In genomic region chr9:38622083-38622674, GRCh38 we compare ENCODE assay signal across 8 cellular contexts. TPM values are rescaled to one million over a fixed set of nuclear protein-coding genes. Genes with fewer than 3 reads are reported as not detected.
DNase-seq lines count a peak whose midpoint lies in the region; FAIRE-seq and TF ChIP-seq lines count a peak whose summit lies in the region.
"Had no signal": no experiment of that assay in that cellular context is flagged by ENCODE, and none has a peak within 500 bp of the region (broad histone marks: within the 10 kb centered on the region; RNA-seq: fewer than 3 reads in every experiment).

No MANE protein-coding gene starts in this region.

- no peak overlapping the region for H3K27ac Mint-ChIP-seq in mesothelial cell of epicardium
- no peak overlapping the region for H3K27ac Mint-ChIP-seq in type B pancreatic cell

- H3K4me3 ChIP-seq in GM23248: no peak overlapping the region
- peak overlapping the region; percentile 76 for H3K4me3 ChIP-seq in bronchial epithelial cell (ENCODE audit: low read depth, low read length)

- H3K79me2 ChIP-seq in GM23248 (ENCODE audit: insufficient read depth): no peaks in the 10 kb centered on the region

- no peak for FAIRE-seq in bronchial epithelial cell (lab: Jason Lieb, UNC)

- peak overlapping the region; percentile 68 for H3K4me3 Mint-ChIP-seq in mesothelial cell of epicardium
- H3K4me3 Mint-ChIP-seq in type B pancreatic cell: peak overlapping the region; percentile 81

- H3K27me3 Mint-ChIP-seq in mesothelial cell of epicardium (ENCODE audit: low read depth): peaks cover 74% of the 10 kb centered on the region
- peaks cover 72% of the 10 kb centered on the region for H3K27me3 Mint-ChIP-seq in type B pancreatic cell

- H3K9ac ChIP-seq in GM23248: no peak overlapping the region

- DNase-seq in GM23248 (peak; percentile 12), NCI-H526 treated with DMSO at 0.1 percent for 48 hours (lab: John Stamatoyannopoulos, UW) (peak; percentile 74), bronchial epithelial cell (ENCODE audit: low read depth) (no peak), mesothelial cell of epicardium (ENCODE audit: low spot score in 2 of 2, unreplicated experiment in 2 of 2) (no peak), type B pancreatic cell (ENCODE audit: extremely low spot score, unreplicated experiment) (no peak), SHP77 treated with DMSO at 0.1 percent for 48 hours (lab: John Stamatoyannopoulos, UW) (no peak)
- DNase-seq in activated CD4-positive, CD25-positive, alpha-beta regulatory T cell (lab: John Stamatoyannopoulos, UW): no peak

- no peaks in the 10 kb centered on the region for H3K4me1 ChIP-seq in GM23248 (ENCODE audit: insufficient read depth)

- H4K20me1 ChIP-seq in GM23248 (ENCODE audit: insufficient read depth): no peaks in the 10 kb centered on the region

- in situ Hi-C loops in GM23248 (cut with MboI): no loop called here

- H3K27ac ChIP-seq in GM23248: no peak overlapping the region

- TF ChIP-seq CTCF in bronchial epithelial cell (IDR thresholded peaks at IDR 0.05; ENCODE audit: insufficient read depth, low read length, severe bottlenecking): no peak
- no peak for TF ChIP-seq CTCF in mesothelial cell of epicardium (IDR thresholded peaks at IDR 0.05; ENCODE audit: unreplicated experiment)
- no peak for TF ChIP-seq CTCF in type B pancreatic cell (conservative IDR thresholded peaks at IDR 0.05)

- H3K27me3 ChIP-seq in GM23248 (replicated peaks; ENCODE audit: insufficient read depth) (peaks cover 56% of the 10 kb centered on the region), bronchial epithelial cell (ENCODE audit: control insufficient read depth, insufficient read depth, low read length) (no peaks in the 10 kb centered on the region)

- no peaks in the 10 kb centered on the region for H3K9me2 ChIP-seq in GM23248 (ENCODE audit: insufficient read depth)

- WGBS in GM23248 (ENCODE audit: low coverage in 1 of 2, low lambda C conversion rate in 2 of 2, missing lambda C conversion rate in 2 of 2), 2 experiments: 5 to 7% methylated on average over 40 to 46 of the region's 46 CpGs

- H3K9me3 Mint-ChIP-seq in mesothelial cell of epicardium: peaks cover 28% of the 10 kb centered on the region
- peaks cover 9% of the 10 kb centered on the region for H3K9me3 Mint-ChIP-seq in type B pancreatic cell

- H3K36me3 Mint-ChIP-seq in mesothelial cell of epicardium (no peaks in the 10 kb centered on the region), type B pancreatic cell (no peaks in the 10 kb centered on the region)

- H3K4me2 ChIP-seq in GM23248 (ENCODE audit: unreplicated experiment): no peak overlapping the region

- no peak overlapping the region for H2AFZ ChIP-seq in GM23248

- no peaks in the 10 kb centered on the region for H3K36me3 ChIP-seq in GM23248 (ENCODE audit: low read depth)
- H3K36me3 ChIP-seq in bronchial epithelial cell (ENCODE audit: control insufficient read depth, insufficient read depth, low read length): no peaks in the 10 kb centered on the region

- H3K4me1 Mint-ChIP-seq in mesothelial cell of epicardium: peaks cover 12% of the 10 kb centered on the region
- H3K4me1 Mint-ChIP-seq in type B pancreatic cell (ENCODE audit: unreplicated experiment): peaks cover 4% of the 10 kb centered on the region

- no peaks in the 10 kb centered on the region for H3K9me3 ChIP-seq in GM23248 (ENCODE audit: low read depth)

- no peaks in the 10 kb centered on the region for H3F3A ChIP-seq in GM23248 (ENCODE audit: insufficient read depth)

RNA-seq across cellular contexts. Expression of gene ANKRD18A, which starts 1.8 kb away (rescaled TPM):
- not detected in 2 replicates for total RNA-seq in GM23248 (2014; rRNA removed; shearing (Covaris generic))
- not detected in 2 replicates for polyA plus RNA-seq in GM23248 (2016; fragmentation: Nextera tagmentation; extraction: Ambion mirVana)
- total RNA-seq in bronchial epithelial cell: 1.6 and 3.3 TPM in 2 replicates
- total RNA-seq in mesothelial cell of epicardium: 0.36 to 1.6 TPM (median 0.92 TPM) in 3 replicates
- 4.3 and 7.1 TPM in 2 replicates for total RNA-seq in type B pancreatic cell (ENCODE audit: low replicate concordance)
- total RNA-seq: M059J had no signal

Comparison
In these comparisons a context has a peak if more than half of its experiments do, and no peak if none do; other contexts are left out.
1. DNase-seq: peak in GM23248 (single experiment) and NCI-H526 treated with DMSO at 0.1 percent for 48 hours (single experiment); none in bronchial epithelial cell (single experiment), mesothelial cell of epicardium (0 of 2), type B pancreatic cell (single experiment), activated CD4-positive, CD25-positive, alpha-beta regulatory T cell (0 of 4) and SHP77 treated with DMSO at 0.1 percent for 48 hours (single experiment).